ENCODE assay signal across 28 cellular contexts in genomic region chr3:180189310-180189648, GRCh38.
"Had no signal": no experiment of that assay in that cellular context is flagged by ENCODE, and none has a peak within 500 bp of the region (broad histone marks: within the 10 kb centered on the region; RNA-seq: fewer than 3 reads in every experiment).

No MANE protein-coding gene starts in this region.

- H3K36me3 Mint-ChIP-seq: activated naive CD8-positive, alpha-beta T cell treated with anti-CD3 and anti-CD28 coated beads, Interleukin-2, amount 10 ng/mL, durations not matched to agents 7 days and 5 days; immature natural killer cell; mesothelial cell of epicardium; naive thymus-derived CD8-positive, alpha-beta T cell; neural progenitor cell had no signal

- H3K4me3 ChIP-seq: breast epithelium, hepatocyte, lung, neural progenitor cell, smooth muscle cell, thyroid gland, upper lobe of right lung had no signal

- H3K9me3 Mint-ChIP-seq: activated B cell treated with CpG ODN at 0.5 μM for 24 hours; activated CD4-positive, alpha-beta T cell treated with anti-CD3 and anti-CD28 coated beads, Interleukin-2, amount 10 ng/mL, durations not matched to agents 24 days and 14 days; activated CD8-positive, alpha-beta T cell treated with anti-CD3 and anti-CD28 coated beads for 36 hours; central memory CD8-positive, alpha-beta T cell; mesothelial cell of epicardium; neural progenitor cell; T-helper 1 cell treated with Interleukin-12 subunit alpha and Interleukin-12 subunit beta and Interleukin-4 antibody, amounts not matched to agents 30 μg/mL and 1 μg/mL, for 36 hours had no signal

- DNase-seq: activated B cell treated with CpG ODN at 0.5 μM for 24 hours; activated CD4-positive, alpha-beta T cell treated with anti-CD3 and anti-CD28 coated beads, Interleukin-2, amount 10 ng/mL, durations not matched to agents 24 days and 14 days; activated CD8-positive, alpha-beta T cell treated with anti-CD3 and anti-CD28 coated beads for 36 hours; activated effector memory CD4-positive, alpha-beta T cell treated with Interleukin-2 at 50 U/mL for 16 hours; activated naive CD4-positive, alpha-beta T cell treated with anti-CD3 and anti-CD28 coated beads for 36 hours; activated naive CD8-positive, alpha-beta T cell treated with anti-CD3 and anti-CD28 coated beads, Interleukin-2, amount 10 ng/mL, durations not matched to agents 7 days and 5 days; activated T-cell treated with anti-CD3 and anti-CD28 coated beads, Interleukin-2, amount 50 U/mL, for 1 hour; amniotic stem cell; effector memory CD4-positive, alpha-beta T cell; glutamatergic neuron; immature natural killer cell; naive thymus-derived CD8-positive, alpha-beta T cell; stimulated activated CD4-positive, alpha-beta T cell treated with anti-CD3 and anti-CD28 coated beads, Interleukin-2, amount 100 ng/mL, for 48 hours; stimulated activated naive CD8-positive, alpha-beta T cell treated with anti-CD3 and anti-CD28 coated beads, Interleukin-15, Interleukin-2, amounts not matched to agents 100 U/mL and 50 U/mL, for 24 hours; substantia nigra; thyroid gland; upper lobe of right lung had no signal

- H3K9ac ChIP-seq: neural progenitor cell had no signal

- H3K27me3 ChIP-seq: breast epithelium, hepatocyte, neural progenitor cell, thyroid gland, upper lobe of right lung had no signal

- H3K36me3 ChIP-seq: breast epithelium, neural progenitor cell, thyroid gland, upper lobe of right lung had no signal

- H3K4me1 ChIP-seq: breast epithelium, neural progenitor cell, thyroid gland, upper lobe of right lung had no signal

- H3K4me2 ChIP-seq: hepatocyte, neural progenitor cell, smooth muscle cell had no signal

- H3K4me3 Mint-ChIP-seq: activated B cell treated with CpG ODN at 0.5 μM for 24 hours; activated CD4-positive, alpha-beta T cell treated with anti-CD3 and anti-CD28 coated beads, Interleukin-2, amount 10 ng/mL, durations not matched to agents 24 days and 14 days; activated CD8-positive, alpha-beta T cell treated with anti-CD3 and anti-CD28 coated beads for 36 hours; activated naive CD4-positive, alpha-beta T cell treated with anti-CD3 and anti-CD28 coated beads for 36 hours; activated naive CD8-positive, alpha-beta T cell treated with anti-CD3 and anti-CD28 coated beads, Interleukin-2, amount 10 ng/mL, durations not matched to agents 7 days and 5 days; central memory CD8-positive, alpha-beta T cell; immature natural killer cell; mesothelial cell of epicardium; naive thymus-derived CD8-positive, alpha-beta T cell; neural progenitor cell; T-helper 1 cell treated with Interleukin-12 subunit alpha and Interleukin-12 subunit beta and Interleukin-4 antibody, amounts not matched to agents 30 μg/mL and 1 μg/mL, for 36 hours had no signal

- H3K27me3 Mint-ChIP-seq: activated B cell treated with CpG ODN at 0.5 μM for 24 hours; activated CD4-positive, alpha-beta T cell treated with anti-CD3 and anti-CD28 coated beads, Interleukin-2, amount 10 ng/mL, durations not matched to agents 24 days and 14 days; activated CD8-positive, alpha-beta T cell treated with anti-CD3 and anti-CD28 coated beads for 36 hours; activated naive CD8-positive, alpha-beta T cell treated with anti-CD3 and anti-CD28 coated beads, Interleukin-2, amount 10 ng/mL, durations not matched to agents 7 days and 5 days; central memory CD8-positive, alpha-beta T cell; naive thymus-derived CD8-positive, alpha-beta T cell had no signal

- H3K27ac Mint-ChIP-seq: activated B cell treated with CpG ODN at 0.5 μM for 24 hours; activated CD4-positive, alpha-beta T cell treated with anti-CD3 and anti-CD28 coated beads, Interleukin-2, amount 10 ng/mL, durations not matched to agents 24 days and 14 days; activated CD8-positive, alpha-beta T cell treated with anti-CD3 and anti-CD28 coated beads for 36 hours; activated naive CD4-positive, alpha-beta T cell treated with anti-CD3 and anti-CD28 coated beads for 36 hours; activated naive CD8-positive, alpha-beta T cell treated with anti-CD3 and anti-CD28 coated beads, Interleukin-2, amount 10 ng/mL, durations not matched to agents 7 days and 5 days; immature natural killer cell; mesothelial cell of epicardium; naive thymus-derived CD8-positive, alpha-beta T cell; neural progenitor cell; T-helper 1 cell treated with Interleukin-12 subunit alpha and Interleukin-12 subunit beta and Interleukin-4 antibody, amounts not matched to agents 30 μg/mL and 1 μg/mL, for 36 hours had no signal

- H2AFZ ChIP-seq: hepatocyte, neural progenitor cell had no signal

- H3K9me3 ChIP-seq: breast epithelium, thyroid gland, upper lobe of right lung had no signal

- ATAC-seq: activated CD8-positive, alpha-beta T cell treated with anti-CD3 and anti-CD28 coated beads for 36 hours; esophagus mucosa; left lobe of liver; naive thymus-derived CD8-positive, alpha-beta T cell; sciatic nerve; stimulated activated naive CD8-positive, alpha-beta T cell treated with anti-CD3 and anti-CD28 coated beads, Interleukin-15, Interleukin-2, amounts not matched to agents 100 U/mL and 50 U/mL, for 24 hours; upper lobe of right lung had no signal

- H3K27ac ChIP-seq: breast epithelium, hepatocyte, neural progenitor cell, thyroid gland, upper lobe of right lung had no signal

- H3K4me1 Mint-ChIP-seq: activated B cell treated with CpG ODN at 0.5 μM for 24 hours; activated CD4-positive, alpha-beta T cell treated with anti-CD3 and anti-CD28 coated beads, Interleukin-2, amount 10 ng/mL, durations not matched to agents 24 days and 14 days; activated naive CD8-positive, alpha-beta T cell treated with anti-CD3 and anti-CD28 coated beads, Interleukin-2, amount 10 ng/mL, durations not matched to agents 7 days and 5 days; central memory CD8-positive, alpha-beta T cell; immature natural killer cell; mesothelial cell of epicardium; naive thymus-derived CD8-positive, alpha-beta T cell; neural progenitor cell had no signal

- H3K79me2 ChIP-seq: hepatocyte had no signal
